Comparison of ENCODE assay signal across 8 cellular contexts in genomic region chr11:70201876-70202861, GRCh38.
A peak's percentile ranks its signal among the peaks of the same experiment; 100 is the strongest.
DNase-seq lines count a peak whose midpoint lies in the region; ATAC-seq and TF ChIP-seq lines count a peak whose summit lies in the region.

No MANE protein-coding gene starts in this region.

- peaks cover 22% of the 10 kb centered on the region for H3K36me3 ChIP-seq in HAP-1 (replicated peaks)

- no peak for TF ChIP-seq CTCF in retinal pigment epithelial cell (conservative IDR thresholded peaks at IDR 0.05; ENCODE audit: low read depth, low read length)

- H3K27me3 ChIP-seq in HAP-1 (ENCODE audit: low read depth), result no peaks in the 10 kb centered on the region

- H3K4me3 ChIP-seq in HAP-1, result peak overlapping the region; percentile 89
- H3K4me3 ChIP-seq in retinal pigment epithelial cell (ENCODE audit: low read length), result peak overlapping the region; percentile 81

- DNase-seq in HAP-1 (ENCODE audit: low spot score in 2 of 2) (no peak), SKM-1 treated with dmso at 0.1 percent for 144 hours (lab: John Stamatoyannopoulos, UW; ENCODE audit: unreplicated experiment) (peak; percentile 46), fibroblast of peridontal ligament (ENCODE audit: extremely low read depth) (peak; percentile 28), retinal pigment epithelial cell (ENCODE audit: low read depth) (no peak), NCI-H748 treated with DMSO at 0.1 percent for 48 hours (lab: John Stamatoyannopoulos, UW) (no peak), NCI-H2227 treated with DMSO at 0.1 percent for 48 hours (lab: John Stamatoyannopoulos, UW) (no peak)
- no peak for DNase-seq in activated CD8-positive, alpha-beta memory T cell treated with anti-CD3 and anti-CD28 coated beads, Interleukin-2, amount 50 U/mL, for 4 hours

- ATAC-seq in GM21723 (IDR thresholded peaks at IDR 0.05; ENCODE audit: unreplicated experiment), result no peak

- H3K4me1 ChIP-seq in HAP-1, result peaks cover 11% of the 10 kb centered on the region

- in situ Hi-C loops in HAP-1 (cut with MboI; ENCODE audit: low sequenced_read_pairs), result no loop called here

- no peaks in the 10 kb centered on the region for H3K9me3 ChIP-seq in HAP-1

Comparison
In these comparisons a context has a peak if more than half of its experiments do, and no peak if none do; other contexts are left out.
1. DNase-seq: peak in SKM-1 treated with dmso at 0.1 percent for 144 hours (single experiment) and fibroblast of peridontal ligament (single experiment); none in HAP-1 (0 of 2), retinal pigment epithelial cell (single experiment), NCI-H748 treated with DMSO at 0.1 percent for 48 hours (single experiment), activated CD8-positive, alpha-beta memory T cell treated with anti-CD3 and anti-CD28 coated beads, Interleukin-2, amount 50 U/mL, for 4 hours (single experiment) and NCI-H2227 treated with DMSO at 0.1 percent for 48 hours (single experiment).